ENCODE assay signal across 8 cellular contexts in genomic region chr3:134250717-134251220, GRCh38. TPM values are rescaled to one million over a fixed set of nuclear protein-coding genes. Genes with fewer than 3 reads are reported as not detected.
DNase-seq lines count a peak whose midpoint lies in the region; ATAC-seq, FAIRE-seq and TF ChIP-seq lines count a peak whose summit lies in the region.

Gene RYK, minus strand, starts transcription at chr3:134250859. Its CDS starts 205 bp downstream, at chr3:134250654.

- no peaks in the 10 kb centered on the region for H3K27me3 ChIP-seq in Loucy (ENCODE audit: insufficient read depth, low read length, poor library complexity, severe bottlenecking)
- no peaks in the 10 kb centered on the region for H3K27me3 ChIP-seq in foreskin keratinocyte
- no peaks in the 10 kb centered on the region for H3K27me3 ChIP-seq in neuron (ENCODE audit: insufficient read depth, low read length)
- H3K27me3 ChIP-seq in subcutaneous abdominal adipose tissue (ENCODE audit: control insufficient read depth in 5 of 5, insufficient read depth in 4 of 5, low read length in 5 of 5), result no peaks in the 10 kb centered on the region

- H3K36me3 ChIP-seq in Loucy (ENCODE audit: insufficient read depth, low read length) (no peaks in the 10 kb centered on the region), neuron (ENCODE audit: insufficient read depth, low read length) (no peaks in the 10 kb centered on the region), subcutaneous abdominal adipose tissue (ENCODE audit: control insufficient read depth in 5 of 5, insufficient read depth in 5 of 5, low read length in 5 of 5) (no peaks in the 10 kb centered on the region)

- H3K4me1 ChIP-seq in Loucy (ENCODE audit: insufficient read depth, low read length, poor library complexity, severe bottlenecking) (peaks cover 48% of the 10 kb centered on the region), foreskin keratinocyte (peaks cover 5% of the 10 kb centered on the region), neuron (ENCODE audit: insufficient read depth, low read length) (peaks cover 19% of the 10 kb centered on the region), subcutaneous abdominal adipose tissue (ENCODE audit: control insufficient read depth in 5 of 5, insufficient read depth in 5 of 5, low read length in 5 of 5) (peaks cover 0 to 28% (median 22%) of the 10 kb centered on the region in 5 donors)

- peak within 1 kb of the TSS; percentile 75 for H3K9ac ChIP-seq in Loucy (ENCODE audit: low read depth, low read length, poor library complexity, severe bottlenecking)
- peak within 1 kb of the TSS; percentile 76 to 90 (median 79) for H3K9ac ChIP-seq in subcutaneous abdominal adipose tissue (ENCODE audit: low read length in 5 of 5)

- H3K9me3 ChIP-seq in Loucy (ENCODE audit: insufficient read depth, low read depth, low read length), result no peaks in the 10 kb centered on the region
- H3K9me3 ChIP-seq in neuron (ENCODE audit: low read length), result no peaks in the 10 kb centered on the region
- H3K9me3 ChIP-seq in subcutaneous abdominal adipose tissue (ENCODE audit: control insufficient read depth in 5 of 5, low read length in 5 of 5), result no peaks in the 10 kb centered on the region

- peak; percentile 93 for DNase-seq in ELF-1 (ENCODE audit: low read depth, low spot score)
- DNase-seq in H54 (ENCODE audit: insufficient read length, low spot score), result peak; percentile 81
- peak; percentile 82 to 85 for DNase-seq in SHP77 (lab: John Stamatoyannopoulos, UW)
- peak; percentile 60 for DNase-seq in activated gamma-delta T cell treated with anti-CD3 and anti-CD28 coated beads, Interleukin-2, amount 50 U/mL, for 16 hours (ENCODE audit: low read depth)
- peak in 1 of 2 donors; percentile 52 for DNase-seq in foreskin keratinocyte

- TF ChIP-seq POLR2A in H54 (IDR thresholded peaks at IDR 0.05; ENCODE audit: low read depth, low read length), result peak; percentile 63

- FAIRE-seq in H54 (lab: Jason Lieb, UNC), result peak; percentile 36

- H3K9me2 ChIP-seq in Loucy (replicated peaks; ENCODE audit: low read depth, low read length), result no peaks in the 10 kb centered on the region

- H2AFZ ChIP-seq in Loucy (ENCODE audit: low read length), result peak within 1 kb of the TSS; percentile 99
- H2AFZ ChIP-seq in neuron (ENCODE audit: low read depth, low read length), result peak within 1 kb of the TSS; percentile 90

- peaks cover 30% of the 10 kb centered on the region for H4K20me1 ChIP-seq in Loucy (ENCODE audit: insufficient read depth, low read length, poor library complexity, severe bottlenecking)

- peak within 1 kb of the TSS; percentile 87 for H3K4me2 ChIP-seq in Loucy (ENCODE audit: low read depth, low read length, poor library complexity, severe bottlenecking)

- H3K4me3 ChIP-seq in Loucy (ENCODE audit: low read length, poor library complexity, severe bottlenecking), result peak within 1 kb of the TSS; percentile 81
- H3K4me3 ChIP-seq in neuron (ENCODE audit: low read length), result peak within 1 kb of the TSS; percentile 96
- H3K4me3 ChIP-seq in subcutaneous abdominal adipose tissue (ENCODE audit: low read depth in 1 of 5, low read length in 5 of 5), result peak within 1 kb of the TSS; percentile 74 to 85 (median 80)

- peak within 1 kb of the TSS; percentile 59 for H3K27ac ChIP-seq in foreskin keratinocyte
- peak within 1 kb of the TSS; percentile 90 for H3K27ac ChIP-seq in subcutaneous abdominal adipose tissue (ENCODE audit: low read depth, low read length)

- TF ChIP-seq CTCF in Loucy (conservative IDR thresholded peaks at IDR 0.05; ENCODE audit: low read length), result no peak
- no peak for TF ChIP-seq CTCF in foreskin keratinocyte (conservative IDR thresholded peaks at IDR 0.05)

- H3K79me2 ChIP-seq in Loucy (ENCODE audit: insufficient read depth, low read length), result peaks cover 45% of the 10 kb centered on the region

- ATAC-seq in foreskin keratinocyte, result peak; percentile 86

- no peaks in the 10 kb centered on the region for H3F3A ChIP-seq in Loucy (ENCODE audit: low read depth)

RNA-seq across cellular contexts. Expression of gene RYK, which starts in this region (rescaled TPM):
- 76.8 and 81.9 TPM in 2 replicates for total RNA-seq in foreskin keratinocyte
- 31.1 and 37.5 TPM in 2 replicates for polyA plus RNA-seq in foreskin keratinocyte
